ENCODE assay signal across 18 cellular contexts in the genomic region with DNA sequence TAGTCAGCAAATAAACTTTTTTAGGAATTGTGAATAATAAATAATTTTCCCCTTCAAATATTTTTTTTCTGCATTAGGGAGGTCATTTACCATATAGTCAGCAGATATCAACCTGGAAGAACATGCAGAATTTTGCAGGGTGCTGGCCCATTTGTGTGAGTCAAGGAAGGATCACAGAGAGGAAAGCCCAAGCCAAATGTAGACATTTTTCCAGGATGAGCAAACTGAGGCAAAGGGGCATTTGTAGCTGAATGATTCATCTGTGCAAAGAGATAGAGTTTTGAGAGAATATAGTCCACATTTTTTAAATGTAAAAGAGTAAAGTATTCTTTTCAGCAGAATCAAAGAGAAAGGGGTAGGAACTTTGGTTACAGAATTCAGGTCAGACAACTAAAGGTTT.
DNase-seq lines count a peak whose midpoint lies in the region; ATAC-seq and TF ChIP-seq lines count a peak whose summit lies in the region.
"Had no signal": no experiment of that assay in that cellular context is flagged by ENCODE, and none has a peak within 500 bp of the region (broad histone marks: within the 10 kb centered on the region; RNA-seq: fewer than 3 reads in every experiment).

No MANE protein-coding gene starts in this region.

- H3K36me3 Mint-ChIP-seq in osteocyte (ENCODE audit: unreplicated experiment): no peaks in the 10 kb centered on the region
- H3K36me3 Mint-ChIP-seq: CD4-positive, CD25-positive, alpha-beta regulatory T cell had no signal

- H3K27me3 ChIP-seq in PC-3 (ENCODE audit: low read length): no peaks in the 10 kb centered on the region
- H3K27me3 ChIP-seq in uterus: no peaks in the 10 kb centered on the region

- H3K27ac ChIP-seq in PC-3 (ENCODE audit: low read length) (no peak overlapping the region), uterus (no peak overlapping the region)
- H3K27ac ChIP-seq: A549, HL-60, PC-9 had no signal

- no peaks in the 10 kb centered on the region for H4K20me1 ChIP-seq in PC-3 (ENCODE audit: low read length)

- BruUV-seq in PC-3 (replicated peaks; lab: Mats Ljungman, UMichigan): no TSS peak

- peak; percentile 54 for DNase-seq in ELR (ENCODE audit: low read depth)
- peak; percentile 57 for DNase-seq in PC-3
- peak; percentile 60 for DNase-seq in fibroblast of mammary gland (ENCODE audit: low read depth)
- DNase-seq in osteocyte (ENCODE audit: extremely low spot score, unreplicated experiment): no peak
- no peak for DNase-seq in uterus
- no peak for DNase-seq in NCI-H1092 treated with DMSO at 0.1 percent for 48 hours (lab: John Stamatoyannopoulos, UW)
- DNase-seq: CD4-positive, CD25-positive, alpha-beta regulatory T cell; H7; HFFc6; KG1; NCI-H1694 treated with DMSO at 0.1 percent for 48 hours; PC-9; RPMI8226; SHP77 had no signal

- H3K4me1 ChIP-seq in PC-3 (ENCODE audit: insufficient read depth, low read length) (peaks cover 11% of the 10 kb centered on the region), uterus (no peaks in the 10 kb centered on the region)
- H3K4me1 ChIP-seq: A549 had no signal

- CTCF ChIA-PET in PC-3 (lab: Charles Lee): no interaction called here

- no peak for TF ChIP-seq POLR2A in uterus (IDR thresholded peaks at IDR 0.05)

- H3K27ac Mint-ChIP-seq in osteocyte (ENCODE audit: unreplicated experiment): peak overlapping the region; percentile 69
- H3K27ac Mint-ChIP-seq: CD4-positive, CD25-positive, alpha-beta regulatory T cell; HFFc6 had no signal

- no peak overlapping the region for H3K4me2 ChIP-seq in PC-3 (ENCODE audit: low read length)
- H3K4me2 ChIP-seq: A549, PC-9 had no signal

- no peaks in the 10 kb centered on the region for H3K27me3 Mint-ChIP-seq in osteocyte (ENCODE audit: unreplicated experiment)
- H3K27me3 Mint-ChIP-seq: CD4-positive, CD25-positive, alpha-beta regulatory T cell had no signal

- intact Hi-C loops in PC-3 (cut with micrococcal nuclease): loop anchor here (10.0 kb wide), 1 partner anchor 553 kb away; a partner anchor contains a TSS
- intact Hi-C loops in uterus (cut with DNase I; ENCODE audit: low total_unique reads): no loop called here

- no peaks in the 10 kb centered on the region for H3K79me2 ChIP-seq in PC-3 (ENCODE audit: low read length)

- H3K4me3 ChIP-seq in PC-3 (ENCODE audit: low read length) (no peak overlapping the region), fibroblast of mammary gland (ENCODE audit: control insufficient read depth, low read depth, low read length) (no peak overlapping the region), uterus (no peak overlapping the region)
- H3K4me3 ChIP-seq: A549, GM12878, PC-9 had no signal

- H3K4me1 Mint-ChIP-seq in osteocyte (ENCODE audit: unreplicated experiment): peaks cover 42% of the 10 kb centered on the region
- H3K4me1 Mint-ChIP-seq: CD4-positive, CD25-positive, alpha-beta regulatory T cell had no signal

- H2AFZ ChIP-seq in PC-3 (ENCODE audit: low read length): no peak overlapping the region
- H2AFZ ChIP-seq: PC-9 had no signal

- TF ChIP-seq CTCF in PC-3 (conservative IDR thresholded peaks at IDR 0.05; ENCODE audit: low read depth, low read length) (no peak), fibroblast of mammary gland (conservative IDR thresholded peaks at IDR 0.05; ENCODE audit: control insufficient read depth, insufficient read depth, low read depth, low read length) (no peak), osteocyte (IDR thresholded peaks at IDR 0.05) (no peak), uterus (IDR thresholded peaks at IDR 0.05) (no peak)

- ATAC-seq in PC-3 (peak; percentile 31), HG03457 (IDR thresholded peaks at IDR 0.05; ENCODE audit: unreplicated experiment) (no peak)
- ATAC-seq: A549, GM12878 had no signal

- POLR2A ChIA-PET in PC-3 (lab: Charles Lee; ENCODE audit: unreplicated experiment): no interaction called here

- no peaks in the 10 kb centered on the region for H3K9me3 ChIP-seq in PC-3 (ENCODE audit: low read length)
- H3K9me3 ChIP-seq in uterus: no peaks in the 10 kb centered on the region
- H3K9me3 ChIP-seq: A549 had no signal

- H3K4me3 Mint-ChIP-seq in osteocyte (ENCODE audit: unreplicated experiment): no peak overlapping the region
- H3K4me3 Mint-ChIP-seq: CD4-positive, CD25-positive, alpha-beta regulatory T cell; HFFc6 had no signal

- H3K9me3 Mint-ChIP-seq in osteocyte (ENCODE audit: unreplicated experiment): peaks cover 6% of the 10 kb centered on the region
- H3K9me3 Mint-ChIP-seq: HFFc6 had no signal

- H3K36me3 ChIP-seq in PC-3 (ENCODE audit: low read depth, low read length) (no peaks in the 10 kb centered on the region), uterus (no peaks in the 10 kb centered on the region)

- H3K9ac ChIP-seq in PC-3 (ENCODE audit: low read length): no peak overlapping the region

- no peaks in the 10 kb centered on the region for H3K9me2 ChIP-seq in PC-3 (replicated peaks; ENCODE audit: low read length)

- no peaks in the 10 kb centered on the region for H3F3A ChIP-seq in PC-3 (ENCODE audit: low read length, unreplicated experiment)

Comparison
In these comparisons a context has a peak if more than half of its experiments do, and no peak if none do; other contexts are left out.
1. DNase-seq: peak in ELR (single experiment), PC-3 (single experiment) and fibroblast of mammary gland (single experiment); none in osteocyte (single experiment), uterus (0 of 2) and NCI-H1092 treated with DMSO at 0.1 percent for 48 hours (single experiment).